ENCODE assay signal across 12 cellular contexts in genomic region chr2:198774576-198774975, GRCh38.
"Had no signal": no experiment of that assay in that cellular context is flagged by ENCODE, and none has a peak within 500 bp of the region (broad histone marks: within the 10 kb centered on the region; RNA-seq: fewer than 3 reads in every experiment).

No MANE protein-coding gene starts in this region.

- H3K27me3 ChIP-seq: adrenal gland had no signal

- H3K4me1 ChIP-seq: adrenal gland, prostate gland had no signal

- H3K9me3 ChIP-seq: adrenal gland, prostate gland had no signal

- DNase-seq: activated CD4-positive, alpha-beta T cell treated with anti-CD3 and anti-CD28 coated beads for 4 hours; activated CD8-positive, alpha-beta T cell treated with anti-CD3 and anti-CD28 coated beads for 36 hours; activated effector memory CD4-positive, alpha-beta T cell treated with anti-CD3 and anti-CD28 coated beads, Interleukin-2, amount 50 U/mL, for 16 hours; activated T-cell treated with anti-CD3 and anti-CD28 coated beads, Interleukin-2, amount 50 U/mL, for 48 hours; adrenal gland; dorsolateral prefrontal cortex; endodermal cell; head of caudate nucleus; right cardiac atrium; stimulated activated naive CD8-positive, alpha-beta T cell treated with anti-CD3 and anti-CD28 coated beads, Interleukin-15, Interleukin-2, amounts not matched to agents 100 U/mL and 50 U/mL, for 24 hours had no signal

- H3K27ac ChIP-seq: adrenal gland, dorsolateral prefrontal cortex, prostate gland had no signal

- H3K4me2 ChIP-seq: smooth muscle cell had no signal

- H3K4me3 ChIP-seq: adrenal gland, dorsolateral prefrontal cortex, prostate gland, smooth muscle cell had no signal

- H3K36me3 ChIP-seq: adrenal gland, prostate gland had no signal
